ENCODE assay signal across 29 cellular contexts in the genomic region with DNA sequence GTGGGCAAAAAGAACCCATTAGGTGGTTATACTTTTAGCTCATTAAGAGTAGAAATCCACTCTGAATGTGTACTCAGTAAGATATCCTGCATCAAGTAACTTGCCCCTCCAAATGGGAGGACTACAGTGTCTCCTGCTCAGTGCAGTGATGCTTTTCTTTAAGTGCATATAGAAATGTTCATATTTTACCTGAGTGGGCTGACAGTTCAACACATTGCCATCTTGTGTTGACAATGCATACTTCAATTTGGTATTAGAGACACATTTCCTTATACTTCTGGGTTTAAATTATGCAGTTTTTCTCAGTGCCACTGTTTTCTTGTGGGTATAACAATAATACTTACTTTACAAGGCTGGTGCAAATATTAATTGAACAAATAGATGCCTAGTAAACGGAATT.
"Had no signal": no experiment of that assay in that cellular context is flagged by ENCODE, and none has a peak within 500 bp of the region (broad histone marks: within the 10 kb centered on the region; RNA-seq: fewer than 3 reads in every experiment).

No MANE protein-coding gene starts in this region.

- H3K4me2 ChIP-seq: hepatocyte had no signal

- ATAC-seq: body of pancreas; gastroesophageal sphincter; left ventricle myocardium superior; pancreas; stimulated activated naive B cell treated with anti-CD40 and anti-IgM and Interleukin-4, amounts not matched to agents 10 μg/mL and 1 μg/mL and 100 μg/mL, for 72 hours; upper lobe of right lung had no signal

- DNase-seq: activated CD4-positive, alpha-beta memory T cell treated with anti-CD3 and anti-CD28 coated beads for 36 hours; activated CD4-positive, alpha-beta T cell treated with anti-CD3 and anti-CD28 coated beads, Interleukin-2, amount 10 ng/mL, durations not matched to agents 24 days and 14 days; activated CD4-positive, CD25-positive, alpha-beta regulatory T cell treated with anti-CD3 and anti-CD28 coated beads, Interleukin-2, amount 50 U/mL, for 72 hours; activated CD8-positive, alpha-beta memory T cell treated with anti-CD3 and anti-CD28 coated beads, Interleukin-2, amount 50 U/mL, for 4 hours; activated effector memory CD4-positive, alpha-beta T cell treated with anti-CD3 and anti-CD28 coated beads, Interleukin-2, amount 50 U/mL, for 16 hours; activated naive CD4-positive, alpha-beta T cell treated with anti-CD3 and anti-CD28 coated beads for 36 hours; activated naive CD8-positive, alpha-beta T cell treated with anti-CD3 and anti-CD28 coated beads for 36 hours; activated T-cell treated with anti-CD3 and anti-CD28 coated beads, Interleukin-2, amount 50 U/mL, for 1 hour; adrenal gland; aorta; body of pancreas; dorsolateral prefrontal cortex; effector memory CD4-positive, alpha-beta T cell; islet precursor cell; left ventricle myocardium superior; pancreas; retina; stimulated activated CD4-positive, alpha-beta T cell treated with anti-CD3 and anti-CD28 coated beads, Interleukin-15, amount 100 ng/mL, for 24 hours; stimulated activated CD4-positive, alpha-beta T cell treated with anti-CD3 and anti-CD28 coated beads, Interleukin-2, amount 100 ng/mL, for 24 hours; stimulated activated naive B cell treated with anti-CD40 and anti-IgM and Interleukin-4, amounts not matched to agents 10 μg/mL and 1 μg/mL and 100 μg/mL, for 72 hours; T-helper 9 cell; tibial artery; upper lobe of right lung had no signal

- H3K27me3 ChIP-seq: adrenal gland, body of pancreas, gastroesophageal sphincter, hepatocyte, neutrophil, pancreas, suprapubic skin, tibial artery, upper lobe of right lung had no signal

- H3K36me3 ChIP-seq: adrenal gland, gastroesophageal sphincter, neutrophil, pancreas, prostate gland, suprapubic skin, tibial artery, upper lobe of right lung had no signal

- H3K4me3 ChIP-seq: adrenal gland, body of pancreas, coronary artery, dorsolateral prefrontal cortex, gastroesophageal sphincter, hepatocyte, pancreas, prostate gland, suprapubic skin, tibial artery, upper lobe of right lung had no signal

- H3K79me2 ChIP-seq: hepatocyte had no signal

- H2AFZ ChIP-seq: hepatocyte had no signal

- H3K9me3 ChIP-seq: adrenal gland, body of pancreas, gastroesophageal sphincter, neutrophil, pancreas, prostate gland, suprapubic skin, tibial artery, upper lobe of right lung had no signal

- H3K27ac ChIP-seq: adrenal gland, body of pancreas, coronary artery, dorsolateral prefrontal cortex, gastroesophageal sphincter, hepatocyte, neutrophil, pancreas, prostate gland, suprapubic skin, tibial artery, upper lobe of right lung had no signal

- H3K4me1 ChIP-seq: adrenal gland, body of pancreas, gastroesophageal sphincter, pancreas, prostate gland, suprapubic skin, tibial artery, upper lobe of right lung had no signal
